ENCODE assay signal across 15 cellular contexts in the genomic region with DNA sequence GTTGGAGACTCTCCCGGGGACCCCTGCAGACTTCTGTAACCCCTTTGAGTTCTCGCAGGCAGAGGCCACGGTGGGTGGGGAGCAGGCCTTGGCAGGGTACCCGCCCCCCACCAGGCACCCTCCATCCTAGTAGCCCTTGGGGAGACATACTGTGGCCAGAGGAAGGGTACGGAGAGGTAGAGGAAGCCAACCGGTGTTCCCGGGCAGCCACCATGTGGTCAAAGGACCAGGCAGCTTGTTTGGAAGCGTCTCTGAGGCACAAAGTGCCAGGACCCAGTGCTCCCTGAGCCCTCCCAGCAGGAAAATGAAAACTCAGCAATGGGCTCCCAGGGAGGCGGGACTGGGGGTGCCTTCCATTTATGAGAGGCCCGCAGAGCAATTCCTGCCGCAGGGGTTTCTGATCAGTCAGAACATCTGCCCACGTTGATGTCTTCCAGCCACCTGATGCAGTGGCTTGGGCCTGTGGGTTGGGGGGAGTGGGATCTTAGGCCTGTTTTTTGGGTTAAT. TPM values are rescaled to one million over a fixed set of nuclear protein-coding genes. Genes with fewer than 3 reads are reported as not detected.
DNase-seq lines count a peak whose midpoint lies in the region; ATAC-seq, FAIRE-seq and TF ChIP-seq lines count a peak whose summit lies in the region.
"Had no signal": no experiment of that assay in that cellular context is flagged by ENCODE, and none has a peak within 500 bp of the region (broad histone marks: within the 10 kb centered on the region; RNA-seq: fewer than 3 reads in every experiment).

No MANE protein-coding gene starts in this region.

- H3K4me2 ChIP-seq in HepG2 (ENCODE audit: low read depth, low read length) (peak overlapping the region; percentile 8; the same call in 1 of the 2 replicates), SU-DHL-6 (ENCODE audit: low read depth, low read length, poor library complexity, severe bottlenecking) (peak overlapping the region; percentile 46)

- TF ChIP-seq CTCF in HepG2 (CRISPR knock-in tag; IDR thresholded peaks at IDR 0.05): no peak
- TF ChIP-seq CTCF in right lobe of liver (IDR thresholded peaks at IDR 0.05): no peak
- TF ChIP-seq CTCF in SU-DHL-6 (IDR thresholded peaks at IDR 0.05; ENCODE audit: insufficient read depth, low read length, poor library complexity, severe bottlenecking): no peak
- no peak for TF ChIP-seq CTCF in pancreas (IDR thresholded peaks at IDR 0.05)
- TF ChIP-seq CTCF in Calu3 (IDR thresholded peaks at IDR 0.05; ENCODE audit: unreplicated experiment): no peak

- FAIRE-seq in HepG2 (lab: Jason Lieb, UNC) (no peak), pancreas (lab: Jason Lieb, UNC) (no peak)
- FAIRE-seq: GM18507 had no signal

- no peak overlapping the region for H3K27ac Mint-ChIP-seq in Calu3 (ENCODE audit: unreplicated experiment)

- POLR2A ChIA-PET in HepG2 (lab: Yijun Ruan, JAX): no interaction called here

- H3K4me3 ChIP-seq in HepG2 (replicated peaks in 1 of 3; ENCODE audit: insufficient read depth in 1 of 3, low read depth in 2 of 3, low read length in 3 of 3) (no peak overlapping the region), right lobe of liver (no peak overlapping the region), SU-DHL-6 (ENCODE audit: insufficient read depth, low read length, poor library complexity, severe bottlenecking) (no peak overlapping the region), mucosa of rectum (ENCODE audit: low read length in 2 of 2) (peak overlapping the region in 1 of 2 donors; percentile 48), pancreas (no peak overlapping the region)
- H3K4me3 ChIP-seq: suprapubic skin had no signal

- no peaks in the 10 kb centered on the region for H4K20me1 ChIP-seq in HepG2 (ENCODE audit: insufficient read depth, low read length)
- no peaks in the 10 kb centered on the region for H4K20me1 ChIP-seq in SU-DHL-6 (ENCODE audit: low read depth, low read length)

- CTCF ChIA-PET in HepG2 (lab: Yijun Ruan, JAX; ENCODE audit: low intra/inter-chr PET ratio, low total read pairs) (no interaction called here), Calu3 (lab: Charles Lee) (interaction anchor here (0.7 kb wide), 2 partner anchors 210 to 815 kb away, joined by 3 to 4 read pairs; no protein-coding TSS in a partner anchor)

- 0 out of 2 replicates have a peak, but pooled peaks cover 3% of the 10 kb centered on the region for H3F3A ChIP-seq in SU-DHL-6 (ENCODE audit: insufficient read depth)

- BruUV-seq in HepG2 (replicated peaks; lab: Mats Ljungman, UMichigan) (no TSS peak), Calu3 (replicated peaks; lab: Mats Ljungman, UMichigan) (no TSS peak)

- H3K27me3 ChIP-seq in HepG2 (ENCODE audit: control insufficient read depth in 1 of 2, insufficient read depth in 2 of 2, low read length in 2 of 2) (peaks cover under 1 to 5% of the 10 kb centered on the region in 2 experiments; a peak in 2 of 5 replicates), right lobe of liver (no peaks in the 10 kb centered on the region), SU-DHL-6 (ENCODE audit: low read length) (no peaks in the 10 kb centered on the region), mucosa of rectum (ENCODE audit: control insufficient read depth in 2 of 2, insufficient read depth in 2 of 2, low read length in 2 of 2) (no peaks in the 10 kb centered on the region), pancreas (no peaks in the 10 kb centered on the region)
- H3K27me3 ChIP-seq: suprapubic skin had no signal

- 53% methylated on average over 9 of the region's 12 CpGs for WGBS in HepG2 (ENCODE audit: low lambda C conversion rate)
- 80% methylated on average over 3 of the region's 12 CpGs for WGBS in right lobe of liver (ENCODE audit: insufficient coverage, low coverage, low lambda C conversion rate, missing lambda C conversion rate)
- WGBS in pancreas, 2 donors: 93% methylated on average over 12 of the region's 12 CpGs

- H2AFZ ChIP-seq in HepG2 (ENCODE audit: low read length): no peak overlapping the region
- no peak overlapping the region for H2AFZ ChIP-seq in SU-DHL-6 (ENCODE audit: low read depth, low read length, severe bottlenecking)

- H3K36me3 Mint-ChIP-seq in Calu3 (ENCODE audit: insufficient read depth, unreplicated experiment): peaks cover 4% of the 10 kb centered on the region

- TF ChIP-seq EP300 in HepG2 (IDR thresholded peaks at IDR 0.05; ENCODE audit: low read depth in 2 of 2, low read length in 2 of 2) (no peak), HepG2 (CRISPR knock-in tag; IDR thresholded peaks at IDR 0.05; ENCODE audit: borderline replicate concordance) (no peak)

- H3K36me3 ChIP-seq in HepG2 (replicated peaks in 1 of 2; ENCODE audit: control insufficient read depth in 1 of 2, insufficient read depth in 2 of 2, low read length in 2 of 2) (no peaks in the 10 kb centered on the region), right lobe of liver (no peaks in the 10 kb centered on the region), SU-DHL-6 (ENCODE audit: low read length) (no peaks in the 10 kb centered on the region), mucosa of rectum (ENCODE audit: control insufficient read depth in 2 of 2, insufficient read depth in 2 of 2, low read length in 2 of 2) (no peaks in the 10 kb centered on the region), pancreas (no peaks in the 10 kb centered on the region)
- H3K36me3 ChIP-seq: suprapubic skin had no signal

- no peaks in the 10 kb centered on the region for H3K9me3 Mint-ChIP-seq in Calu3 (ENCODE audit: low read depth, unreplicated experiment)

- intact Hi-C loops in HepG2 (cut with micrococcal nuclease; ENCODE audit: unreplicated experiment) (no loop called here), right lobe of liver (cut with DNase I) (no loop called here), pancreas (cut with DNase I) (no loop called here), Calu3 (cut with micrococcal nuclease; ENCODE audit: unreplicated experiment) (no loop called here)

- H3K27ac ChIP-seq in HepG2 (ENCODE audit: extremely low read length, insufficient read depth, low read length): no peak overlapping the region
- H3K27ac ChIP-seq in right lobe of liver: no peak overlapping the region
- no peak overlapping the region for H3K27ac ChIP-seq in SU-DHL-6 (ENCODE audit: low read depth, low read length)
- H3K27ac ChIP-seq in mucosa of rectum (ENCODE audit: low read depth in 2 of 2, low read length in 2 of 2): peak overlapping the region; percentile 91 to 94
- no peak overlapping the region for H3K27ac ChIP-seq in pancreas
- H3K27ac ChIP-seq: epithelial cell of prostate, suprapubic skin had no signal

- in situ Hi-C loops in HepG2 (cut with HindIII; ENCODE audit: extremely low pct_ligation_motif_present, low pct_unique_long_range_greater_than_20kb): no loop called here

- no peak overlapping the region for H3K4me3 Mint-ChIP-seq in Calu3 (ENCODE audit: low read depth, unreplicated experiment)

- TF ChIP-seq POLR2A in HepG2 (IDR thresholded peaks at IDR 0.05; ENCODE audit: insufficient read depth in 1 of 2, low read depth in 2 of 2, low read length in 2 of 2) (no peak), right lobe of liver (IDR thresholded peaks at IDR 0.05) (no peak)

- DNase-seq in HepG2 (ENCODE audit: low spot score) (no peak), right lobe of liver (no peak), MV-4-11 (lab: John Stamatoyannopoulos, UW) (no peak), pancreas (no peak), Calu3 (no peak)
- DNase-seq: midbrain, NCI-H1092 treated with DMSO at 0.1 percent for 48 hours, NCI-H2227 treated with DMSO at 0.1 percent for 48 hours had no signal

- H3K9ac ChIP-seq in HepG2 (ENCODE audit: insufficient read depth, low read depth, low read length): no peak overlapping the region
- no peak overlapping the region for H3K9ac ChIP-seq in SU-DHL-6 (ENCODE audit: low read length)
- H3K9ac ChIP-seq in mucosa of rectum (ENCODE audit: low read depth in 1 of 2, low read length in 2 of 2): peak overlapping the region; percentile 47 to 57

- H3K79me2 ChIP-seq in HepG2 (ENCODE audit: insufficient read depth, low read length): no peaks in the 10 kb centered on the region
- no peaks in the 10 kb centered on the region for H3K79me2 ChIP-seq in SU-DHL-6 (ENCODE audit: insufficient read depth, low read length)

- peaks cover 26% of the 10 kb centered on the region for H3K4me1 ChIP-seq in HepG2 (ENCODE audit: insufficient read depth, low read length)
- H3K4me1 ChIP-seq in right lobe of liver: no peaks in the 10 kb centered on the region
- peaks cover 25 to 45% of the 10 kb centered on the region in 2 donors for H3K4me1 ChIP-seq in mucosa of rectum (ENCODE audit: control insufficient read depth in 2 of 2, insufficient read depth in 2 of 2, low read length in 2 of 2)
- no peaks in the 10 kb centered on the region for H3K4me1 ChIP-seq in pancreas

- H3K4me1 Mint-ChIP-seq in Calu3 (ENCODE audit: low read depth, unreplicated experiment): peaks cover 8% of the 10 kb centered on the region

- no peaks in the 10 kb centered on the region for H3K9me2 ChIP-seq in SU-DHL-6 (replicated peaks; ENCODE audit: insufficient read depth, low read length)

- H3K9me3 ChIP-seq in HepG2 (ENCODE audit: low read length) (no peaks in the 10 kb centered on the region), right lobe of liver (no peaks in the 10 kb centered on the region), SU-DHL-6 (ENCODE audit: insufficient read depth, low read length) (no peaks in the 10 kb centered on the region), mucosa of rectum (ENCODE audit: control insufficient read depth in 2 of 2, low read length in 2 of 2) (no peaks in the 10 kb centered on the region), pancreas (no peaks in the 10 kb centered on the region)
- H3K9me3 ChIP-seq: suprapubic skin had no signal

- ATAC-seq in HepG2 (no peak), right lobe of liver (no peak), pancreas (no peak), HG03139 (IDR thresholded peaks at IDR 0.05; ENCODE audit: unreplicated experiment) (no peak)

- no peak for TF ChIP-seq RAD21 in HepG2 (CRISPR knock-in tag; IDR thresholded peaks at IDR 0.05)

- peaks cover 14% of the 10 kb centered on the region for H3K27me3 Mint-ChIP-seq in Calu3 (ENCODE audit: unreplicated experiment)

RNA-seq across cellular contexts. Expression of a gene that starts 53.0 kb away (rescaled TPM):
- total RNA-seq in HepG2 (2016; rRNA removed; fragmentation: Illumina TruSeq; extraction: Trizol) (15.6 and 16.2 TPM in 2 replicates), right lobe of liver (10 to 100 TPM; 23.6 to 54.5 (median 42.9) TPM), pancreas (10 to 100 TPM; 21.3 to 35.8 (median 25.5) TPM), Calu3 (2022) (1.8 and 3.3 TPM in 2 replicates)
- total RNA-seq in HepG2 (2016; cell fraction: cytosol; rRNA removed; fragmentation: Illumina TruSeq; extraction: Trizol; ENCODE audit: low read depth): 7.7 and 9.4 TPM in 2 replicates
- 14.2 and 15.2 TPM in 2 replicates for total RNA-seq in HepG2 (2016; cell fraction: insoluble cytoplasmic fraction; rRNA removed; fragmentation: Illumina TruSeq; extraction: Trizol)
- total RNA-seq in HepG2 (2016; cell fraction: membrane; rRNA removed; fragmentation: Illumina TruSeq; extraction: Trizol): 8.3 and 8.9 TPM in 2 replicates
- total RNA-seq in HepG2 (2016; cell fraction: nucleus; rRNA removed; fragmentation: Illumina TruSeq; extraction: Trizol): 15.2 and 18.4 TPM in 2 replicates
- polyA plus RNA-seq in HepG2 (2011; rRNA removed) (5.6 and 6.2 TPM in 2 replicates), pancreas (10 to 100 TPM in 1 of 2 donors, 1 to 10 TPM in 1; 7.3 to 12.6 TPM)
- polyA plus RNA-seq in HepG2 (2011; cell fraction: cytosol; rRNA removed): 3.3 and 4.1 TPM in 2 replicates
- polyA plus RNA-seq in HepG2 (2011; cell fraction: nucleus; rRNA removed): 8.2 and 8.8 TPM in 2 replicates
- 5.6 and 8.0 TPM in 2 replicates for polyA plus RNA-seq in HepG2 (2012)
- 0.40 and 0.80 TPM in 2 replicates for polyA plus RNA-seq in HepG2 (2016; cell fraction: cytosol; fragmentation: Illumina TruSeq; extraction: Trizol; ENCODE audit: low read depth)
- 10.1 and 12.1 TPM in 2 replicates for polyA plus RNA-seq in HepG2 (2016; cell fraction: insoluble cytoplasmic fraction; fragmentation: Illumina TruSeq; extraction: Trizol; ENCODE audit: low read depth)
- 1.1 and 1.4 TPM in 2 replicates for polyA plus RNA-seq in HepG2 (2016; cell fraction: membrane; fragmentation: Illumina TruSeq; extraction: Trizol; ENCODE audit: low read depth)
- 16.9 and 17.7 TPM in 2 replicates for polyA plus RNA-seq in HepG2 (2016; cell fraction: nucleus; fragmentation: Illumina TruSeq; extraction: Trizol; ENCODE audit: insufficient read depth, low read depth)
- 12.1 TPM in 1 of 2 replicates, not detected in the other for polyA minus RNA-seq in HepG2 (2011; rRNA and poly(A)+ RNA removed; ENCODE audit: low replicate concordance)
- polyA minus RNA-seq in HepG2 (2011; cell fraction: cytosol; rRNA and poly(A)+ RNA removed): 7.9 and 9.0 TPM in 2 replicates
- 17.5 and 18.3 TPM in 2 replicates for polyA minus RNA-seq in HepG2 (2011; cell fraction: nucleus; rRNA and poly(A)+ RNA removed)
- total RNA-seq: activated CD8-positive, alpha-beta memory T cell treated with anti-CD3 and anti-CD28 coated beads for 36 hours had no signal

Comparison
In these comparisons a context has a peak if more than half of its experiments do, and no peak if none do; other contexts are left out.
1. H3K27ac ChIP-seq: peak in mucosa of rectum (2 of 2); none in HepG2 (single experiment), right lobe of liver (0 of 3), SU-DHL-6 (single experiment) and pancreas (0 of 4).
2. H3K9ac ChIP-seq: peak in mucosa of rectum (2 of 2); none in HepG2 (single experiment) and SU-DHL-6 (single experiment).